ENCODE assay signal across 25 cellular contexts in genomic region chr1:16230744-16231143, GRCh38.
"Had no signal": no experiment of that assay in that cellular context is flagged by ENCODE, and none has a peak within 500 bp of the region (broad histone marks: within the 10 kb centered on the region; RNA-seq: fewer than 3 reads in every experiment).

No MANE protein-coding gene starts in this region.

- H3K9me3 Mint-ChIP-seq: activated CD8-positive, alpha-beta T cell treated with anti-CD3 and anti-CD28 coated beads for 36 hours; activated T-cell treated with anti-CD3 and anti-CD28 coated beads, Interleukin-2, amount 50 U/mL, for 4 hours; activated T-helper 17 cell treated with anti-CD3 and anti-CD28 coated beads, Interleukin-2, amount 50 U/mL, for 72 hours; dendritic cell treated with granulocyte-macrophage colony-stimulating factor and Interleukin-4, amounts not matched to agents 40 ng/mL and 50 ng/mL, for 4 days; natural killer cell treated with Interleukin-12 subunit alpha and Interleukin-12 subunit beta and Interleukin-15 and Interleukin-18, amount 100 ng/mL, for 72 hours; stimulated activated effector memory CD8-positive, alpha-beta T cell treated with anti-CD3 and anti-CD28 coated beads, Interleukin-12 subunit alpha, Interleukin-12 subunit beta, amount 100 ng/mL, for 72 hours; stimulated activated naive CD8-positive, alpha-beta T cell treated with anti-CD3 and anti-CD28 coated beads, Interleukin-15, Interleukin-2, amounts not matched to agents 100 ng/mL and 50 ng/mL, for 24 hours had no signal

- H3K4me1 Mint-ChIP-seq: activated T-helper 17 cell treated with anti-CD3 and anti-CD28 coated beads, Interleukin-2, amount 50 U/mL, for 72 hours; stimulated activated effector memory CD8-positive, alpha-beta T cell treated with anti-CD3 and anti-CD28 coated beads, Interleukin-12 subunit alpha, Interleukin-12 subunit beta, amount 100 ng/mL, for 72 hours had no signal

- H3K4me3 Mint-ChIP-seq: activated CD8-positive, alpha-beta T cell treated with anti-CD3 and anti-CD28 coated beads for 36 hours; activated T-cell treated with anti-CD3 and anti-CD28 coated beads, Interleukin-2, amount 50 U/mL, for 4 hours; activated T-helper 17 cell treated with anti-CD3 and anti-CD28 coated beads, Interleukin-2, amount 50 U/mL, for 72 hours; dendritic cell treated with granulocyte-macrophage colony-stimulating factor and Interleukin-4, amounts not matched to agents 40 ng/mL and 50 ng/mL, for 4 days; natural killer cell treated with Interleukin-12 subunit alpha and Interleukin-12 subunit beta and Interleukin-15 and Interleukin-18, amount 100 ng/mL, for 72 hours; stimulated activated effector memory CD8-positive, alpha-beta T cell treated with anti-CD3 and anti-CD28 coated beads, Interleukin-12 subunit alpha, Interleukin-12 subunit beta, amount 100 ng/mL, for 72 hours; stimulated activated naive CD8-positive, alpha-beta T cell treated with anti-CD3 and anti-CD28 coated beads, Interleukin-15, Interleukin-2, amounts not matched to agents 100 ng/mL and 50 ng/mL, for 24 hours had no signal

- FAIRE-seq: astrocyte, islet of Langerhans, urothelium cell line had no signal

- DNase-seq: activated CD4-positive, alpha-beta T cell treated with anti-CD3 and anti-CD28 coated beads, Interleukin-2, amount 50 U/mL, for 1 hour; activated CD8-positive, alpha-beta T cell treated with anti-CD3 and anti-CD28 coated beads for 36 hours; activated gamma-delta T cell treated with Interleukin-2 at 50 U/mL for 16 hours; activated naive CD4-positive, alpha-beta T cell treated with anti-CD3 and anti-CD28 coated beads, Interleukin-2, amount 50 U/mL, for 16 hours; activated T-cell treated with anti-CD3 and anti-CD28 coated beads, Interleukin-2, amount 50 U/mL, for 4 hours; amniotic stem cell; brain microvascular endothelial cell; caudate nucleus; foreskin keratinocyte; mesenchymal stem cell; stimulated activated CD4-positive, alpha-beta T cell treated with anti-CD3 and anti-CD28 coated beads, Interleukin-4, amount 100 ng/mL, for 24 hours; T-helper 2 cell; trophoblast cell had no signal

- H3K9me3 ChIP-seq: thoracic aorta had no signal

- H3K36me3 ChIP-seq: brain microvascular endothelial cell, thoracic aorta had no signal

- ATAC-seq: activated CD8-positive, alpha-beta T cell treated with anti-CD3 and anti-CD28 coated beads for 36 hours; activated T-cell treated with anti-CD3 and anti-CD28 coated beads, Interleukin-2, amount 50 U/mL, for 4 hours; activated T-helper 17 cell treated with anti-CD3 and anti-CD28 coated beads, Interleukin-2, amount 50 U/mL, for 72 hours; foreskin keratinocyte; sciatic nerve; stimulated activated effector memory CD8-positive, alpha-beta T cell treated with anti-CD3 and anti-CD28 coated beads, Interleukin-12 subunit alpha, Interleukin-12 subunit beta, amount 100 ng/mL, for 72 hours had no signal

- H3K36me3 Mint-ChIP-seq: natural killer cell treated with Interleukin-12 subunit alpha and Interleukin-12 subunit beta and Interleukin-15 and Interleukin-18, amount 100 ng/mL, for 72 hours; stimulated activated effector memory CD8-positive, alpha-beta T cell treated with anti-CD3 and anti-CD28 coated beads, Interleukin-12 subunit alpha, Interleukin-12 subunit beta, amount 100 ng/mL, for 72 hours had no signal

- H3K27ac Mint-ChIP-seq: activated CD8-positive, alpha-beta T cell treated with anti-CD3 and anti-CD28 coated beads for 36 hours; activated T-helper 17 cell treated with anti-CD3 and anti-CD28 coated beads, Interleukin-2, amount 50 U/mL, for 72 hours; dendritic cell treated with granulocyte-macrophage colony-stimulating factor and Interleukin-4, amounts not matched to agents 40 ng/mL and 50 ng/mL, for 4 days; natural killer cell treated with Interleukin-12 subunit alpha and Interleukin-12 subunit beta and Interleukin-15 and Interleukin-18, amount 100 ng/mL, for 72 hours; stimulated activated effector memory CD8-positive, alpha-beta T cell treated with anti-CD3 and anti-CD28 coated beads, Interleukin-12 subunit alpha, Interleukin-12 subunit beta, amount 100 ng/mL, for 72 hours; stimulated activated naive CD8-positive, alpha-beta T cell treated with anti-CD3 and anti-CD28 coated beads, Interleukin-15, Interleukin-2, amounts not matched to agents 100 ng/mL and 50 ng/mL, for 24 hours had no signal

- H3K27ac ChIP-seq: brain microvascular endothelial cell, esophagus muscularis mucosa, foreskin keratinocyte, skin epidermis, thoracic aorta had no signal

- H3K4me3 ChIP-seq: esophagus muscularis mucosa, skin epidermis, thoracic aorta had no signal
